In genomic region chr19:34733826-34734600, GRCh38 we compare ENCODE assay signal across 8 cellular contexts. TPM values are rescaled to one million over a fixed set of nuclear protein-coding genes. Genes with fewer than 3 reads are reported as not detected.
DNase-seq lines count a peak whose midpoint lies in the region; ATAC-seq and TF ChIP-seq lines count a peak whose summit lies in the region.

TSS of gene ZNF181 (plus strand) at chr19:34734243. CDS start at chr19:34735038, 795 bp downstream.

- peaks cover 0 to 38% (median 29%) of the 10 kb centered on the region in 9 donors for H3K36me3 ChIP-seq in heart right ventricle
- peaks cover 1 to 30% (median 14%) of the 10 kb centered on the region in 4 donors for H3K36me3 ChIP-seq in upper lobe of left lung

- H3K27me3 ChIP-seq in heart right ventricle (no peaks in the 10 kb centered on the region), upper lobe of left lung (no peaks in the 10 kb centered on the region)

- intact Hi-C loops in heart right ventricle (cut with DNase I) (loop anchor here in 6 of 10 donors (2.0 to 5.0 kb wide), 4 partner anchors 38 to 193 kb away; partner anchors contain the start of genes SCGB2B2 (in 6 of the 6), ZNF302 (in 6 of the 6), ZNF599 (in 2 of the 6) and ZNF30 (in 1 of the 6)), posterior vena cava (cut with DNase I) (no loop called here)

- TF ChIP-seq POLR2A in upper lobe of left lung (IDR thresholded peaks at IDR 0.05) = peak in 2 of 4 donors; percentile 64 to 85

- H3K4me3 ChIP-seq in GM12865 (ENCODE audit: low read depth, low read length) (peak within 1 kb of the TSS; percentile 72), heart right ventricle (peak within 1 kb of the TSS; percentile 45 to 93 (median 81)), upper lobe of left lung (peak within 1 kb of the TSS; percentile 59 to 81 (median 72))

- H3K27ac ChIP-seq in adipose tissue (ENCODE audit: low read depth, low read length) (peak within 1 kb of the TSS; percentile 94), heart right ventricle (peak within 1 kb of the TSS; percentile 91 to 100 (median 98)), upper lobe of left lung (peak within 1 kb of the TSS; percentile 96 to 100 (median 97))

- ATAC-seq in HG02759 (IDR thresholded peaks at IDR 0.05; ENCODE audit: unreplicated experiment) = peak; percentile 79
- ATAC-seq in heart right ventricle = peak; percentile 91 to 98 (median 96)
- ATAC-seq in upper lobe of left lung (ENCODE audit: low FRiP score in 2 of 2) = peak; percentile 96 to 97

- peaks cover 2 to 48% (median 26%) of the 10 kb centered on the region in 9 donors for H3K4me1 ChIP-seq in heart right ventricle
- H3K4me1 ChIP-seq in upper lobe of left lung = peaks cover 22 to 30% (median 24%) of the 10 kb centered on the region in 4 donors

- DNase-seq in GM12865 (ENCODE audit: low read depth) = peak; percentile 91
- DNase-seq in NCI-H128 (lab: John Stamatoyannopoulos, UW; ENCODE audit: unreplicated experiment) = peak; percentile 73
- peak; percentile 52 to 86 for DNase-seq in SW 1271 (lab: John Stamatoyannopoulos, UW)
- peak; percentile 86 to 92 for DNase-seq in heart right ventricle
- peak; percentile 97 for DNase-seq in posterior vena cava (ENCODE audit: low spot score)
- DNase-seq in upper lobe of left lung = peak; percentile 89 to 94

- TF ChIP-seq CTCF in GM12865 (IDR thresholded peaks at IDR 0.05; ENCODE audit: insufficient read depth, low read depth, low read length, missing control alignments) (no peak), heart right ventricle (IDR thresholded peaks at IDR 0.05) (no peak), upper lobe of left lung (IDR thresholded peaks at IDR 0.05) (peak in 1 of 6 experiments; percentile 13)

- H3K9me3 ChIP-seq in heart right ventricle (peaks cover 0 to 37% (median 7%) of the 10 kb centered on the region in 11 donors), upper lobe of left lung (peaks cover 0 to 23% (median 12%) of the 10 kb centered on the region in 4 donors)

- peak in 1 of 4 donors; percentile 70 for TF ChIP-seq EP300 in upper lobe of left lung (IDR thresholded peaks at IDR 0.05)

- 0 to 1% (median 0%) methylated on average over 69 of the region's 69 CpGs for WGBS in adipose tissue, 3 donors
- WGBS in heart right ventricle, 2 donors = 0 to 1% methylated on average over 69 of the region's 69 CpGs
- WGBS in upper lobe of left lung, 2 donors = 0 to 1% methylated on average over 17 to 55 of the region's 69 CpGs

RNA-seq across cellular contexts. Expression of gene ZNF181, which starts in this region (rescaled TPM):
- 1 to 10 TPM; 8.0 to 9.9 (median 8.8) TPM for polyA plus RNA-seq in adipose tissue
- 10 to 100 TPM; 16.4 to 27.6 (median 19.2) TPM for total RNA-seq in heart right ventricle
- polyA plus RNA-seq in heart right ventricle = 1 to 10 TPM; 6.2 to 8.5 TPM
- 10 to 100 TPM; 10.0 to 12.1 TPM for total RNA-seq in posterior vena cava
- total RNA-seq in upper lobe of left lung = 10 to 100 TPM in 3 of 6 donors, 1 to 10 TPM in 3; 2.3 to 29.3 (median 10.2) TPM

Comparison
In these comparisons a context has a peak if more than half of its experiments do, and no peak if none do; other contexts are left out.
1. Peak in every context shown above with its lines: DNase-seq, ATAC-seq, H3K4me3 ChIP-seq and H3K27ac ChIP-seq.
2. intact Hi-C loops: an anchor here in heart right ventricle (2.0 to 5.0 kb wide); none called in posterior vena cava.